12 cellular contexts compared by ENCODE assay signal in genomic region chr3:17639765-17640164, GRCh38.
A peak's percentile ranks its signal among the peaks of the same experiment; 100 is the strongest.
DNase-seq lines count a peak whose midpoint lies in the region; ATAC-seq and TF ChIP-seq lines count a peak whose summit lies in the region.
"Had no signal": no experiment of that assay in that cellular context is flagged by ENCODE, and none has a peak within 500 bp of the region (broad histone marks: within the 10 kb centered on the region; RNA-seq: fewer than 3 reads in every experiment).

No MANE protein-coding gene starts in this region.

- POLR2A ChIA-PET in RWPE1 (lab: Yijun Ruan, JAX; ENCODE audit: low non-redundant PET), result no interaction called here

- no peaks in the 10 kb centered on the region for H3K36me3 Mint-ChIP-seq in activated CD4-positive, alpha-beta T cell treated with anti-CD3 and anti-CD28 coated beads, Interleukin-2, amount 10 ng/mL, durations not matched to agents 24 days and 14 days (ENCODE audit: low read depth)

- H3K4me3 Mint-ChIP-seq in activated CD4-positive, alpha-beta T cell treated with anti-CD3 and anti-CD28 coated beads, Interleukin-2, amount 10 ng/mL, durations not matched to agents 24 days and 14 days, result no peak overlapping the region
- H3K4me3 Mint-ChIP-seq: activated CD4-positive, alpha-beta T cell treated with anti-CD3 and anti-CD28 coated beads for 36 hours had no signal

- H3K9me3 ChIP-seq in tibial artery, result no peaks in the 10 kb centered on the region
- H3K9me3 ChIP-seq: BLaER1 treated with 17β-estradiol and CSF1 and Interleukin-3, amounts not matched to agents 10 nM and 100 nM; vagina had no signal

- no peak for ATAC-seq in GM21526 (IDR thresholded peaks at IDR 0.05; ENCODE audit: low FRiP score, unreplicated experiment)

- H3K4me1 ChIP-seq in tibial artery, result peaks cover 0 to 75% (median 30%) of the 10 kb centered on the region in 4 donors

- DNase-seq in SIG-M5 treated with dmso at 0.1 percent for 504 hours (lab: John Stamatoyannopoulos, UW; ENCODE audit: unreplicated experiment) (peak; percentile 14), SIG-M5 (lab: John Stamatoyannopoulos, UW) (no peak), RWPE1 (ENCODE audit: low spot score) (peak; percentile 36), fibroblast of peridontal ligament (ENCODE audit: extremely low read depth) (peak; percentile 93), tibial artery (peak; percentile 28 to 65)
- no peak for DNase-seq in activated T-cell treated with anti-CD3 and anti-CD28 coated beads, Interleukin-2, amount 50 U/mL, for 1 hour
- no peak for DNase-seq in activated CD4-positive, alpha-beta T cell treated with anti-CD3 and anti-CD28 coated beads, Interleukin-2, amount 10 ng/mL, durations not matched to agents 24 days and 14 days
- DNase-seq: activated CD4-positive, alpha-beta T cell treated with anti-CD3 and anti-CD28 coated beads for 36 hours; NCI-H524 had no signal

- H3K27ac Mint-ChIP-seq in activated CD4-positive, alpha-beta T cell treated with anti-CD3 and anti-CD28 coated beads, Interleukin-2, amount 10 ng/mL, durations not matched to agents 24 days and 14 days, result no peak overlapping the region
- H3K27ac Mint-ChIP-seq: activated CD4-positive, alpha-beta T cell treated with anti-CD3 and anti-CD28 coated beads for 36 hours had no signal

- H3K4me3 ChIP-seq in tibial artery, result no peak overlapping the region
- H3K4me3 ChIP-seq: BLaER1 treated with 17β-estradiol and CSF1 and Interleukin-3, amounts not matched to agents 10 nM and 100 nM; vagina had no signal

- H3K27ac ChIP-seq in RWPE1 (no peak overlapping the region), tibial artery (peak overlapping the region; percentile 53 to 55)
- H3K27ac ChIP-seq: vagina had no signal

- CTCF ChIA-PET in RWPE1 (lab: Yijun Ruan, JAX), result no interaction called here

- no peak for TF ChIP-seq CTCF in RWPE1 (conservative IDR thresholded peaks at IDR 0.05; ENCODE audit: low read depth)
- TF ChIP-seq CTCF in tibial artery (IDR thresholded peaks at IDR 0.05), result no peak

- no peaks in the 10 kb centered on the region for H3K36me3 ChIP-seq in tibial artery
- H3K36me3 ChIP-seq: BLaER1 treated with 17β-estradiol and CSF1 and Interleukin-3, amounts not matched to agents 10 nM and 100 nM; vagina had no signal

- intact Hi-C loops in tibial artery (cut with DNase I; ENCODE audit: low total_unique reads), result no loop called here
- intact Hi-C loops in activated CD4-positive, alpha-beta T cell treated with anti-CD3 and anti-CD28 coated beads, Interleukin-2, amount 10 ng/mL, durations not matched to agents 24 days and 14 days (cut with micrococcal nuclease), result loop anchor here (1.0 to 5.0 kb wide), 2 partner anchors 39 to 103 kb away; partner anchors contain the start of gene TBC1D5

- H3K4me1 Mint-ChIP-seq in activated CD4-positive, alpha-beta T cell treated with anti-CD3 and anti-CD28 coated beads, Interleukin-2, amount 10 ng/mL, durations not matched to agents 24 days and 14 days, result peaks cover 8% of the 10 kb centered on the region

- H3K27me3 ChIP-seq in tibial artery, result no peaks in the 10 kb centered on the region
- H3K27me3 ChIP-seq: BLaER1 treated with 17β-estradiol and CSF1 and Interleukin-3, amounts not matched to agents 10 nM and 100 nM; vagina had no signal

- no peaks in the 10 kb centered on the region for H3K27me3 Mint-ChIP-seq in activated CD4-positive, alpha-beta T cell treated with anti-CD3 and anti-CD28 coated beads, Interleukin-2, amount 10 ng/mL, durations not matched to agents 24 days and 14 days
- H3K27me3 Mint-ChIP-seq: activated CD4-positive, alpha-beta T cell treated with anti-CD3 and anti-CD28 coated beads for 36 hours had no signal

- H3K9me3 Mint-ChIP-seq in activated CD4-positive, alpha-beta T cell treated with anti-CD3 and anti-CD28 coated beads, Interleukin-2, amount 10 ng/mL, durations not matched to agents 24 days and 14 days, result no peaks in the 10 kb centered on the region

Comparison
In these comparisons a context has a peak if more than half of its experiments do, and no peak if none do; other contexts are left out.
1. DNase-seq: peak in SIG-M5 treated with dmso at 0.1 percent for 504 hours (single experiment), RWPE1 (single experiment), fibroblast of peridontal ligament (single experiment) and tibial artery (2 of 2); none in SIG-M5 (single experiment), activated T-cell treated with anti-CD3 and anti-CD28 coated beads, Interleukin-2, amount 50 U/mL, for 1 hour (single experiment) and activated CD4-positive, alpha-beta T cell treated with anti-CD3 and anti-CD28 coated beads, Interleukin-2, amount 10 ng/mL, durations not matched to agents 24 days and 14 days (single experiment).